Comparison of ENCODE assay signal across 29 cellular contexts in the genomic region with DNA sequence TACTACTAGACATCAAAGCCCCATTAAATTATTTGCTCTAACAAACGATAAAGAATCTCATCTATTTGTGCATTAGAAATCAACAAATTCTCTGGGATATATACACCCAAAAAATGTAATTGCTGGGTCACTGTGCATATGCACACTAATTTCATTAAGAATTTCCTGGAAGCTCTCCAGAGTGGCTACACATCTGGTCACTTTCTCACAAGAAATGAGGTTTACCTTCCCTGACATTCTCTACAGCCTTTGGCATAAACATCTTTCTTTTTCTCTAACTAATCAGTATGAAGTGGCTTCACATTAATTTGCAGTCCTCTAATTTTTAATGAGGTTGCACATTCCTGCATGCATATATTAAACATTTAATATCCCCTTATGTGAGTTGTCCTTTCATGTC.
"Had no signal": no experiment of that assay in that cellular context is flagged by ENCODE, and none has a peak within 500 bp of the region (broad histone marks: within the 10 kb centered on the region; RNA-seq: fewer than 3 reads in every experiment).

No MANE protein-coding gene starts in this region.

- FAIRE-seq: colon, endometrium, endothelial cell of umbilical vein, frontal cortex had no signal

- H3K4me3 ChIP-seq: colonic mucosa, coronary artery, dorsolateral prefrontal cortex, esophagus muscularis mucosa, esophagus squamous epithelium, gastrocnemius medialis, gastroesophageal sphincter, heart left ventricle, heart right ventricle had no signal

- H3K36me3 ChIP-seq: colonic mucosa, esophagus muscularis mucosa, esophagus squamous epithelium, gastrocnemius medialis, gastroesophageal sphincter, heart left ventricle, heart right ventricle had no signal

- H3K27ac Mint-ChIP-seq: dendritic cell treated with granulocyte-macrophage colony-stimulating factor and Interleukin-4, amounts not matched to agents 40 ng/mL and 50 ng/mL, for 4 days; effector memory CD8-positive, alpha-beta T cell; endodermal cell had no signal

- H3K27me3 Mint-ChIP-seq: dendritic cell treated with granulocyte-macrophage colony-stimulating factor and Interleukin-4, amounts not matched to agents 40 ng/mL and 50 ng/mL, for 4 days; effector memory CD8-positive, alpha-beta T cell had no signal

- H3K4me1 ChIP-seq: colonic mucosa, esophagus muscularis mucosa, esophagus squamous epithelium, foreskin keratinocyte, gastrocnemius medialis, gastroesophageal sphincter, heart left ventricle, heart right ventricle had no signal

- H3K27ac ChIP-seq: colonic mucosa, coronary artery, dorsolateral prefrontal cortex, epithelial cell of prostate, esophagus muscularis mucosa, esophagus squamous epithelium, foreskin keratinocyte, gastrocnemius medialis, gastroesophageal sphincter, heart left ventricle, heart right ventricle had no signal

- H3K27me3 ChIP-seq: colonic mucosa, dorsolateral prefrontal cortex, esophagus muscularis mucosa, esophagus squamous epithelium, foreskin keratinocyte, gastrocnemius medialis, gastroesophageal sphincter, heart left ventricle, heart right ventricle had no signal

- H3K9me3 ChIP-seq: colonic mucosa, esophagus muscularis mucosa, esophagus squamous epithelium, gastrocnemius medialis, gastroesophageal sphincter, heart left ventricle, heart right ventricle had no signal

- DNase-seq: colonic mucosa; cortex of kidney; dermis blood vessel endothelial cell; dorsolateral prefrontal cortex; effector CD4-positive, alpha-beta T cell; effector CD8-positive, alpha-beta T cell; effector memory CD4-positive, alpha-beta T cell; effector memory CD8-positive, alpha-beta T cell; endodermal cell; erythroblast; esophagus squamous epithelium; foreskin fibroblast; foreskin keratinocyte; foreskin melanocyte; gastrocnemius medialis; glutamatergic neuron; head of caudate nucleus; heart left ventricle; heart right ventricle had no signal

- H3K9me3 Mint-ChIP-seq: dendritic cell treated with granulocyte-macrophage colony-stimulating factor and Interleukin-4, amounts not matched to agents 40 ng/mL and 50 ng/mL, for 4 days; endodermal cell had no signal

- ATAC-seq: effector memory CD8-positive, alpha-beta T cell; esophagus mucosa; foreskin keratinocyte; gastrocnemius medialis; gastroesophageal sphincter; heart left ventricle; heart right ventricle had no signal

- H3K4me3 Mint-ChIP-seq: dendritic cell treated with granulocyte-macrophage colony-stimulating factor and Interleukin-4, amounts not matched to agents 40 ng/mL and 50 ng/mL, for 4 days; effector memory CD8-positive, alpha-beta T cell; endodermal cell had no signal
